In the genomic region with DNA sequence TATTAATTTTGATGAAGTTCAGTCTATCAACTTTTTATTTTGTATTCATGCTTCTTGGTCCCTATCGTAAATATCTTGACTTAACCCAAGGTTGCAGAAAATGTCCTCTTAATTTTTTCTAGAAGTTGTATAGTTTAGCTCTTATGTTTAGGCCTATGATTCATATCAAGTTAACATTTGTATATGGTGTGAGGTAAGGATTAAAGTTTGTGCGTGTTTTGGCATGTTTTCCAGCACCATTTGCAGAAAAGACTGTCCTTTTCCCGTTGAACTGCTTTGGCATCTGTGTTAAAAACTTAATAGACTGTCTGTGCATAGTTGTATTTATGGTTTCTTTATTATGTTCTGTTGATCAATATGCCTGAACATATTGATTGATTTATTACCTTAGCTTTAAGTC, we compare ENCODE assay signal across 26 cellular contexts. TPM values are rescaled to one million over a fixed set of nuclear protein-coding genes. Genes with fewer than 3 reads are reported as not detected.
"Had no signal": no experiment of that assay in that cellular context is flagged by ENCODE, and none has a peak within 500 bp of the region (broad histone marks: within the 10 kb centered on the region; RNA-seq: fewer than 3 reads in every experiment).

No MANE protein-coding gene starts in this region.

- H3K4me3 Mint-ChIP-seq: naive thymus-derived CD4-positive, alpha-beta T cell; nephron; neural progenitor cell; stimulated activated memory B cell treated with anti-CD40 and anti-IgM and Interleukin-4, amounts not matched to agents 10 μg/mL and 1 μg/mL and 100 μg/mL, for 72 hours; type B pancreatic cell had no signal

- H3K4me2 ChIP-seq: neural progenitor cell had no signal

- H3K27me3 Mint-ChIP-seq: stimulated activated memory B cell treated with anti-CD40 and anti-IgM and Interleukin-4, amounts not matched to agents 10 μg/mL and 1 μg/mL and 100 μg/mL, for 72 hours; type B pancreatic cell had no signal

- H3K27ac Mint-ChIP-seq: naive thymus-derived CD4-positive, alpha-beta T cell; nephron; neural progenitor cell; stimulated activated memory B cell treated with anti-CD40 and anti-IgM and Interleukin-4, amounts not matched to agents 10 μg/mL and 1 μg/mL and 100 μg/mL, for 72 hours; type B pancreatic cell had no signal

- H3K4me3 ChIP-seq: coronary artery, gastrocnemius medialis, neural progenitor cell, prostate gland, right atrium auricular region, sigmoid colon, spleen, testis, tibial artery had no signal

- H3K9me3 ChIP-seq: gastrocnemius medialis, prostate gland, sigmoid colon, testis, tibial artery had no signal

- ATAC-seq: gastrocnemius medialis; left lobe of liver; naive thymus-derived CD4-positive, alpha-beta T cell; stimulated activated memory B cell treated with anti-CD40 and anti-IgM and Interleukin-4, amounts not matched to agents 10 μg/mL and 1 μg/mL and 100 μg/mL, for 72 hours; stimulated activated naive CD8-positive, alpha-beta T cell treated with anti-CD3 and anti-CD28 coated beads, Interleukin-15, Interleukin-2, amounts not matched to agents 100 U/mL and 50 U/mL, for 24 hours had no signal

- FAIRE-seq: endothelial cell of umbilical vein had no signal

- H3K4me1 Mint-ChIP-seq: naive thymus-derived CD4-positive, alpha-beta T cell; neural progenitor cell had no signal

- DNase-seq: dermis blood vessel endothelial cell; effector memory CD4-positive, alpha-beta T cell; foreskin fibroblast; gastrocnemius medialis; head of caudate nucleus; kidney; mesendoderm; midbrain; naive thymus-derived CD4-positive, alpha-beta T cell; sigmoid colon; spleen; stimulated activated CD4-positive, alpha-beta T cell treated with anti-CD3 and anti-CD28 coated beads, Interleukin-4, amount 100 ng/mL, for 4 hours; stimulated activated naive CD8-positive, alpha-beta T cell treated with anti-CD3 and anti-CD28 coated beads, Interleukin-15, Interleukin-2, amounts not matched to agents 100 U/mL and 50 U/mL, for 24 hours; substantia nigra; testis; tibial artery had no signal

- H3K4me1 ChIP-seq: neural progenitor cell, parathyroid adenoma, prostate gland, testis had no signal

- H3K36me3 ChIP-seq: gastrocnemius medialis, prostate gland, right atrium auricular region, sigmoid colon, spleen, tibial artery had no signal

- H3K9ac ChIP-seq: neural progenitor cell, parathyroid adenoma had no signal

- H3K27ac ChIP-seq: coronary artery, gastrocnemius medialis, neural progenitor cell, parathyroid adenoma, prostate gland, right atrium auricular region, spleen, testis, tibial artery had no signal

- H3K27me3 ChIP-seq: gastrocnemius medialis, neural progenitor cell, right atrium auricular region, sigmoid colon, spleen, testis, tibial artery had no signal

- H2AFZ ChIP-seq: neural progenitor cell, parathyroid adenoma had no signal

RNA-seq across cellular contexts. Expression of a gene that starts 53.4 kb away (rescaled TPM):
- polyA plus RNA-seq: naive thymus-derived CD4-positive, alpha-beta T cell had no signal
